In the genomic region with DNA sequence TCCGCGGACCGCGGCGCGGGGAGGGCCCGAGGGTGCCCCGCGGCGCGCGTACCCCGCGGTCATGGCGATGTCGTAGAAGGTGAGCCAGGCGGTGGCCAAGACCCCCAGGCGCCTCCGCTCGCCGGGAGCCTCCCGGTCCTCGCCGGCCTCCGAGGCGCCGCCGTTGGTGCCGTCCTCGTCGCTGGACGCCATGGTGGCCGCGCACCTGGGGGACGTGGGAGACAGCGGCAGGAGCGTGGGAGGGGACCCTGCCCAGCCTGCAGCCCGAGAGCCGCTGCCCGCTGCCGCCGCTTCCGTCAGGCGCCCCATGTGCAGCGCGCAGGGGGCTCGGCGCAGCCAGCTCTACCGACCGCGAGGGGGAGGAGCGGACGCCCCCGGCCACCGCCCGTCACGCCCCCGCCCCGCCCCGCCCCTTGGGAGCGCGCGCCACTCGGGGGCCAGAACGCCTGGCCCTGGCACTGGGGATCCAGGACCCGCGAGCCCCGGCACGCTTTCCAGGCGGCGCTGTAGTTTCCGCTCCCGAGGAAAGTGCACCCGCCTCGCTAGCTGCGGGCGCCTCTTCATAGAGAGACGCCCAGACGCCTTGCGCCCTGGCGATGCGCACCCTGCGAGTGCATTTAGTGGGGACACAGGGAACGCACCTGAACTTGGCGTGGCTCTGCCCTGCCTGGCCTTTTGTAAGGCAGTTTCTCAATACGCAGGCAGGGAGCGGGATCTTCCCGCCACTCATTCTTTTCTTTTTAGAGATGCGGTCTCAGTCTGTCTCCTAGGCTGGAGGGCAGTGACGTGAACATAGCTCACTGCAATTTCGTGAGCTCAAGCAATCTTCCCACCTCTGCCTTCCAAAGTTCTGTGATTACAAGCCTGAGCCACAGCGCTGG, we compare ENCODE assay signal across 8 cellular contexts. TPM values are rescaled to one million over a fixed set of nuclear protein-coding genes. Genes with fewer than 3 reads are reported as not detected.
DNase-seq lines count a peak whose midpoint lies in the region; ATAC-seq, FAIRE-seq and TF ChIP-seq lines count a peak whose summit lies in the region.

A gene with protein sequence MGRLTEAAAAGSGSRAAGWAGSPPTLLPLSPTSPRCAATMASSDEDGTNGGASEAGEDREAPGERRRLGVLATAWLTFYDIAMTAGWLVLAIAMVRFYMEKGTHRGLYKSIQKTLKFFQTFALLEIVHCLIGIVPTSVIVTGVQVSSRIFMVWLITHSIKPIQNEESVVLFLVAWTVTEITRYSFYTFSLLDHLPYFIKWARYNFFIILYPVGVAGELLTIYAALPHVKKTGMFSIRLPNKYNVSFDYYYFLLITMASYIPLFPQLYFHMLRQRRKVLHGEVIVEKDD (minus strand): TSS at position 344 of the 881 bp plus-strand sequence. CDS start 35 bp downstream, at position 309.

- peak; percentile 31 for TF ChIP-seq POLR2A in endothelial cell of umbilical vein (IDR thresholded peaks at IDR 0.05; ENCODE audit: low read depth, low read length)

- H4K20me1 ChIP-seq in endothelial cell of umbilical vein (replicated peaks; ENCODE audit: control insufficient read depth, extremely low read depth, insufficient read depth, low read length) = no peaks in the 10 kb centered on the region

- peak; percentile 82 for ATAC-seq in GM18907 (IDR thresholded peaks at IDR 0.05; ENCODE audit: unreplicated experiment)
- ATAC-seq in HG03103 (IDR thresholded peaks at IDR 0.05; ENCODE audit: low read depth, unreplicated experiment) = peak; percentile 65

- FAIRE-seq in endothelial cell of umbilical vein (lab: Jason Lieb, UNC) = peak; percentile 73

- CTCF ChIA-PET in endothelial cell of umbilical vein (lab: Charles Lee) = interaction anchor here (0.7 to 3.9 kb wide), 17 partner anchors 9 to 378 kb away, joined by 3 to 23 read pairs (median 4); a partner anchor contains a TSS

- peak within 1 kb of the TSS; percentile 96 for H2AFZ ChIP-seq in endothelial cell of umbilical vein (ENCODE audit: low read depth, low read length)

- intact Hi-C loops in endothelial cell of umbilical vein (cut with micrococcal nuclease) = loop anchor here (1.0 kb wide), 1 partner anchor 27 kb away; a partner anchor contains a TSS

- dilution Hi-C loops in endothelial cell of umbilical vein (cut with MboI; ENCODE audit: extremely low pct_ligation_motif_present, low sequenced_read_pairs) = no loop called here

- H3K9me3 ChIP-seq in endothelial cell of umbilical vein (replicated peaks; ENCODE audit: control insufficient read depth, insufficient read depth, low read length) = no peaks in the 10 kb centered on the region

- DNase-seq in AG10803 (ENCODE audit: low read depth) (peak; percentile 57), NCI-H82 (lab: John Stamatoyannopoulos, UW) (peak; percentile 91), endothelial cell of umbilical vein (ENCODE audit: low read depth, low spot score) (peak; percentile 65), midbrain (lab: John Stamatoyannopoulos, UW) (peak; percentile 14)
- DNase-seq in activated CD8-positive, alpha-beta memory T cell treated with anti-CD3 and anti-CD28 coated beads, Interleukin-2, amount 50 U/mL, for 48 hours = peak; percentile 78
- peak; percentile 6 to 58 for DNase-seq in stimulated activated CD8-positive, alpha-beta memory T cell treated with anti-CD3 and anti-CD28 coated beads, Interleukin-7, amount 100 ng/mL, for 4 hours (ENCODE audit: low read depth in 2 of 2)

- H3K27ac ChIP-seq in endothelial cell of umbilical vein (ENCODE audit: insufficient read depth, low read depth, low read length) = peak within 1 kb of the TSS; percentile 37

- peak within 1 kb of the TSS; percentile 80 for H3K9ac ChIP-seq in endothelial cell of umbilical vein (replicated peaks; ENCODE audit: extremely low read depth, insufficient read depth, low read length)

- H3K9me1 ChIP-seq in endothelial cell of umbilical vein (replicated peaks; ENCODE audit: control insufficient read depth, extremely low read depth, insufficient read depth, low read length) = no peaks in the 10 kb centered on the region

- peaks cover 3% of the 10 kb centered on the region for H3K4me1 ChIP-seq in endothelial cell of umbilical vein (ENCODE audit: control insufficient read depth, extremely low read depth, insufficient read depth, low read length)

- POLR2A ChIA-PET in endothelial cell of umbilical vein (lab: Charles Lee) = interaction anchor here (0.6 to 2.2 kb wide), 7 partner anchors 27 to 804 kb away, joined by 3 to 16 read pairs (median 3); a partner anchor contains a TSS

- H3K4me2 ChIP-seq in endothelial cell of umbilical vein (ENCODE audit: insufficient read depth, low read length) = peak within 1 kb of the TSS; percentile 96

- no peaks in the 10 kb centered on the region for H3K36me3 ChIP-seq in endothelial cell of umbilical vein (ENCODE audit: control insufficient read depth in 2 of 2, extremely low read depth in 1 of 2, insufficient read depth in 2 of 2, low read length in 2 of 2)

- BruUV-seq in endothelial cell of umbilical vein (replicated peaks; lab: Mats Ljungman, UMichigan) = no TSS peak

- TF ChIP-seq CTCF in AG10803 (conservative IDR thresholded peaks at IDR 0.05; ENCODE audit: low read length) (peak; percentile 29), endothelial cell of umbilical vein (IDR thresholded peaks at IDR 0.05; ENCODE audit: extremely low read depth in 1 of 2, insufficient read depth in 1 of 2, low read depth in 1 of 2, low read length in 2 of 2) (peak; percentile 5 to 26)

- H3K4me3 ChIP-seq in AG10803 (ENCODE audit: low read length) (peak within 1 kb of the TSS; percentile 77), endothelial cell of umbilical vein (replicated peaks in 1 of 3; ENCODE audit: insufficient read depth in 1 of 3, low read depth in 1 of 3, low read length in 3 of 3) (peak within 1 kb of the TSS; percentile 75 to 86 (median 81))

- peaks cover 3 to 4% of the 10 kb centered on the region in 2 experiments for H3K27me3 ChIP-seq in endothelial cell of umbilical vein (ENCODE audit: control insufficient read depth in 2 of 2, insufficient read depth in 2 of 2, low read length in 2 of 2)

- H3K79me2 ChIP-seq in endothelial cell of umbilical vein (ENCODE audit: control insufficient read depth, insufficient read depth, low read length) = no peaks in the 10 kb centered on the region

TF ChIP-seq in endothelial cell of umbilical vein, 7 proteins besides CTCF, POLR2A, EP300 and RAD21:
- TF ChIP-seq, protein P1, sequence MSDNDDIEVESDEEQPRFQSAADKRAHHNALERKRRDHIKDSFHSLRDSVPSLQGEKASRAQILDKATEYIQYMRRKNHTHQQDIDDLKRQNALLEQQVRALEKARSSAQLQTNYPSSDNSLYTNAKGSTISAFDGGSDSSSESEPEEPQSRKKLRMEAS (IDR thresholded peaks at IDR 0.05; ENCODE audit: insufficient read depth, insufficient read length) = no peak
- no peak for TF ChIP-seq JUN (IDR thresholded peaks at IDR 0.05; ENCODE audit: borderline replicate concordance, insufficient read depth, insufficient read length, low read depth)
- TF ChIP-seq EZH2 (IDR thresholded peaks at IDR 0.05; ENCODE audit: borderline replicate concordance, low read depth, low read length, severe bottlenecking) = no peak
- no peak for TF ChIP-seq GATA2 (IDR thresholded peaks at IDR 0.05; ENCODE audit: insufficient read depth, insufficient read length, low read depth, low read length)
- TF ChIP-seq POLR2AphosphoS5 (IDR thresholded peaks at IDR 0.05; ENCODE audit: insufficient read depth, low read depth, low read length) = no peak
- no peak for TF ChIP-seq FOS (IDR thresholded peaks at IDR 0.05; ENCODE audit: borderline replicate concordance, insufficient read depth, low read length)
TF ChIP-seq in endothelial cell of umbilical vein: peak in this region for 0.

RNA-seq across cellular contexts. Expression of the gene that starts here (rescaled TPM):
- total RNA-seq in endothelial cell of umbilical vein = 25.2 and 26.6 TPM in 2 replicates
- polyA plus RNA-seq in endothelial cell of umbilical vein = 16.1 and 17.4 TPM in 2 replicates
- 13.7 and 14.5 TPM in 2 replicates for polyA plus RNA-seq in endothelial cell of umbilical vein (2011; cell fraction: cytosol; rRNA removed)
- 15.1 and 19.3 TPM in 2 replicates for polyA plus RNA-seq in endothelial cell of umbilical vein (2011; cell fraction: nucleus; rRNA removed)
- 9.9 and 10.9 TPM in 2 replicates for polyA plus RNA-seq in endothelial cell of umbilical vein (2012)
- 17.3 and 26.9 TPM in 2 replicates for polyA minus RNA-seq in endothelial cell of umbilical vein
- 14.2 TPM for polyA minus RNA-seq in endothelial cell of umbilical vein (2011; cell fraction: cytosol; rRNA and poly(A)+ RNA removed)
- 9.3 and 11.8 TPM in 2 replicates for polyA minus RNA-seq in endothelial cell of umbilical vein (2011; cell fraction: nucleus; rRNA and poly(A)+ RNA removed)

Comparison
In these comparisons a context has a peak if more than half of its experiments do, and no peak if none do; other contexts are left out.
1. Peak in every context shown above with its lines: DNase-seq, ATAC-seq, H3K4me3 ChIP-seq and H3K27ac ChIP-seq.
2. DNase-seq: peak in every context shown above with its lines; median percentile 91 in NCI-H82; 78 in activated CD8-positive, alpha-beta memory T cell treated with anti-CD3 and anti-CD28 coated beads, Interleukin-2, amount 50 U/mL, for 48 hours; 65 in endothelial cell of umbilical vein; 57 in AG10803; 32 in stimulated activated CD8-positive, alpha-beta memory T cell treated with anti-CD3 and anti-CD28 coated beads, Interleukin-7, amount 100 ng/mL, for 4 hours; 14 in midbrain.